Comparison of ENCODE assay signal across 8 cellular contexts in the genomic region with DNA sequence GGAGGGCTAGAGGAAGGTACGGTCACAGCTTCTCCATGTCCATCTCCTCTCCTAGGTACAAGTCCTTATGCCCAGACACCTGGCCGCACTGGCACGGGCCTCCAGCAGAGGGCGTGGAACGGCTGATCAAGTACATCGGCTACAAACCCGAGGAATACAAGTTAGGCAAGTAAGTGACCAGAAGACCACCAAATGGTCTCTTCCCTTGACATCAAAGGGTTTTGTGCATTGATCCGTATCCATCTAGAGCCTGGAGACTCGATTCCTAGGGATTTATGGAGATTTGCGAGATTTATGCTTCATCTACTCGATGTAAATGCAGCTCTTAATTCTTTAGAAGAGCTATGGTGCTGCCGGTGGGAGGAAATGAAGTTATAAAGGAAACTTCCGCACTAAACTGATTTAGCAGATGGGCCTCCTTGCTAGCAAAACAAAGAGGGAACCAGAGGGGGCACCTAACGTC. TPM values are rescaled to one million over a fixed set of nuclear protein-coding genes. Genes with fewer than 3 reads are reported as not detected.
DNase-seq lines count a peak whose midpoint lies in the region; ATAC-seq and TF ChIP-seq lines count a peak whose summit lies in the region.

No MANE protein-coding gene starts in this region.

- no peaks in the 10 kb centered on the region for H3K9me3 ChIP-seq in breast epithelium

- H3K36me3 ChIP-seq in breast epithelium (no peaks in the 10 kb centered on the region), kidney epithelial cell (ENCODE audit: control insufficient read depth, insufficient read depth, low read length) (no peaks in the 10 kb centered on the region)

- POLR2A ChIA-PET in WTC11 (lab: Charles Lee), result interaction anchor here (0.6 kb wide), 2 partner anchors 29 to 44 kb away, joined by 3 read pairs; partner anchors contain the start of genes KCTD10 and UBE3B

- no peak for TF ChIP-seq POLR2A in breast epithelium (IDR thresholded peaks at IDR 0.05)

- peaks cover 49% of the 10 kb centered on the region for H3K4me1 Mint-ChIP-seq in WTC11

- H3K36me3 Mint-ChIP-seq in WTC11, result no peaks in the 10 kb centered on the region

- DNase-seq in Ammon's horn (ENCODE audit: low spot score) (peak; percentile 66), H4 (ENCODE audit: low spot score) (peak; percentile 74), NCI-H2227 (lab: John Stamatoyannopoulos, UW; ENCODE audit: unreplicated experiment) (peak; percentile 80), WTC11 (ENCODE audit: low spot score) (peak; percentile 96), breast epithelium (ENCODE audit: low spot score in 2 of 2) (peak; percentile 85 to 89), kidney epithelial cell (ENCODE audit: low read depth) (peak; percentile 39)
- peak; percentile 57 to 70 for DNase-seq in stimulated activated CD4-positive, alpha-beta T cell treated with anti-CD3 and anti-CD28 coated beads, Interleukin-1b, Interleukin-23, amount 100 ng/mL, for 4 hours (ENCODE audit: low read depth in 2 of 2)

- H3K4me3 ChIP-seq in breast epithelium (no peak overlapping the region), kidney epithelial cell (ENCODE audit: low read depth, low read length) (no peak overlapping the region)

- no peaks in the 10 kb centered on the region for H3K4me1 ChIP-seq in breast epithelium

- peak overlapping the region; percentile 58; the same call in 1 of the 2 replicates for H3K27ac Mint-ChIP-seq in WTC11

- peak overlapping the region in 1 of 2 donors; percentile 22 for H3K27ac ChIP-seq in breast epithelium

- CTCF ChIA-PET in WTC11 (lab: Charles Lee), result interaction anchor here (0.5 to 5.4 kb wide), 33 partner anchors 9 to 342 kb away, joined by 3 to 52 read pairs (median 4); partner anchors contain the start of genes FOXN4, KCTD10, MMAB and MVK

- ATAC-seq in WTC11 (peak; percentile 71), GM18511 (IDR thresholded peaks at IDR 0.05; ENCODE audit: unreplicated experiment) (no peak)

- H3K27me3 ChIP-seq in breast epithelium (no peaks in the 10 kb centered on the region), kidney epithelial cell (ENCODE audit: control insufficient read depth, insufficient read depth, low read length) (no peaks in the 10 kb centered on the region)

- H3K27me3 Mint-ChIP-seq in WTC11 (ENCODE audit: low read depth), result 0 out of 2 replicates have a peak, but pooled peaks cover 3% of the 10 kb centered on the region

- TF ChIP-seq CTCF in WTC11 (IDR thresholded peaks at IDR 0.05), result peak; percentile 50
- TF ChIP-seq CTCF in breast epithelium (IDR thresholded peaks at IDR 0.05), result peak; percentile 64 to 83 (median 74)
- peak; percentile 97 for TF ChIP-seq CTCF in kidney epithelial cell (IDR thresholded peaks at IDR 0.05; ENCODE audit: insufficient read depth, low read length, poor library complexity, severe bottlenecking)

- H3K4me3 Mint-ChIP-seq in WTC11, result no peak overlapping the region

- peaks cover 5% of the 10 kb centered on the region; the same call in 1 of the 2 replicates for H3K9me3 Mint-ChIP-seq in WTC11

- intact Hi-C loops in breast epithelium (cut with DNase I; ENCODE audit: low total_unique reads), result loop anchor here (2.0 kb wide), 1 partner anchor 38 kb away; no protein-coding TSS in a partner anchor

TF ChIP-seq in WTC11, 78 proteins besides CTCF, POLR2A, EP300 and RAD21:
- TF ChIP-seq GTF2I (CRISPR knock-in tag; conservative IDR thresholded peaks at IDR 0.05) (no peak), ETV6 (CRISPR knock-in tag; IDR thresholded peaks at IDR 0.05) (0 out of 2 replicates have a peak, but pooled peaks have one; percentile 43), ZNF423 (CRISPR knock-in tag; IDR thresholded peaks at IDR 0.05) (no peak), ZNF219 (CRISPR knock-in tag; IDR thresholded peaks at IDR 0.05; ENCODE audit: borderline replicate concordance) (no peak), TEAD1 (CRISPR knock-in tag; IDR thresholded peaks at IDR 0.05) (peak; percentile 46; the same call in 1 of the 2 replicates), MLX (CRISPR knock-in tag; IDR thresholded peaks at IDR 0.05) (no peak), RELA (CRISPR knock-in tag; IDR thresholded peaks at IDR 0.05; ENCODE audit: borderline replicate concordance) (no peak)

RNA-seq across cellular contexts. Expression of gene KCTD10, which starts 44.2 kb away (rescaled TPM):
- total RNA-seq in H4 (2014; rRNA removed; shearing (Covaris generic)), result 15.7 and 23.4 TPM in 2 replicates
- 35.1 to 44.7 TPM (median 37.6 TPM) in 3 replicates for total RNA-seq in WTC11 (2021)
- total RNA-seq in breast epithelium, result 10 to 100 TPM; 65.3 to 86.2 (median 70.4) TPM
- total RNA-seq in kidney epithelial cell, result 37.9 and 52.1 TPM in 2 replicates

RNA-seq across cellular contexts. Expression of gene UBE3B, which starts 44.6 kb away (rescaled TPM):
- total RNA-seq in H4 (2014; rRNA removed; shearing (Covaris generic)), result 53.4 and 72.6 TPM in 2 replicates
- 28.9 to 32.2 TPM (median 29.3 TPM) in 3 replicates for total RNA-seq in WTC11 (2021)
- total RNA-seq in breast epithelium, result 10 to 100 TPM; 34.7 to 54.7 (median 47.7) TPM
- total RNA-seq in kidney epithelial cell, result 34.8 and 38.3 TPM in 2 replicates

Comparison
In these comparisons a context has a peak if more than half of its experiments do, and no peak if none do; other contexts are left out.
1. DNase-seq: peak in every context shown above with its lines; median percentile 96 in WTC11; 87 in breast epithelium; 80 in NCI-H2227; 74 in H4; 66 in Ammon's horn; 64 in stimulated activated CD4-positive, alpha-beta T cell treated with anti-CD3 and anti-CD28 coated beads, Interleukin-1b, Interleukin-23, amount 100 ng/mL, for 4 hours; 39 in kidney epithelial cell.